12 cellular contexts compared by ENCODE assay signal in genomic region chr2:181235683-181236459, GRCh38.
A peak's percentile ranks its signal among the peaks of the same experiment; 100 is the strongest.
DNase-seq lines count a peak whose midpoint lies in the region; ATAC-seq and TF ChIP-seq lines count a peak whose summit lies in the region.
"Had no signal": no experiment of that assay in that cellular context is flagged by ENCODE, and none has a peak within 500 bp of the region (broad histone marks: within the 10 kb centered on the region; RNA-seq: fewer than 3 reads in every experiment).

No MANE protein-coding gene starts in this region.

- POLR2A ChIA-PET in activated CD4-positive, alpha-beta T cell treated with anti-CD3 and anti-CD28 coated beads, Interleukin-2, amount 10 ng/mL, durations not matched to agents 7 days and 5 days (lab: Charles Lee): no interaction called here

- peaks cover 17% of the 10 kb centered on the region for H3K36me3 Mint-ChIP-seq in activated CD4-positive, alpha-beta T cell treated with anti-CD3 and anti-CD28 coated beads, Interleukin-2, amount 10 ng/mL, durations not matched to agents 7 days and 5 days (ENCODE audit: low read depth)
- H3K36me3 Mint-ChIP-seq: brain had no signal

- DNase-seq in GM13976 (ENCODE audit: low spot score) (peak; percentile 44), NOMO-1 (lab: John Stamatoyannopoulos, UW; ENCODE audit: unreplicated experiment in 2 of 2) (peak; percentile 64 to 72), NCI-H82 (lab: John Stamatoyannopoulos, UW) (no peak), omental fat pad (ENCODE audit: low spot score) (no peak)
- no peak for DNase-seq in activated CD4-positive, alpha-beta T cell treated with anti-CD3 and anti-CD28 coated beads for 1 hour
- DNase-seq in activated CD4-positive, alpha-beta T cell treated with anti-CD3 and anti-CD28 coated beads, Interleukin-2, amount 10 ng/mL, durations not matched to agents 7 days and 5 days: no peak
- DNase-seq: lower lobe of right lung; PC-9; stimulated activated naive CD4-positive, alpha-beta T cell treated with Interleukin-2 at 50 U/mL for 16 hours had no signal

- ATAC-seq in GM19452 (IDR thresholded peaks at IDR 0.05; ENCODE audit: unreplicated experiment): peak; percentile 99
- ATAC-seq in HG02973 (IDR thresholded peaks at IDR 0.05; ENCODE audit: unreplicated experiment): peak; percentile 99
- ATAC-seq in omental fat pad (ENCODE audit: low FRiP score): no peak

- in situ Hi-C loops in GM13976 (cut with MboI; ENCODE audit: low sequenced_read_pairs, unreplicated experiment): loop anchor here (10.0 kb wide), 1 partner anchor 131 kb away; no protein-coding TSS in a partner anchor

- H3K27me3 Mint-ChIP-seq in activated CD4-positive, alpha-beta T cell treated with anti-CD3 and anti-CD28 coated beads, Interleukin-2, amount 10 ng/mL, durations not matched to agents 7 days and 5 days: no peaks in the 10 kb centered on the region

- peaks cover 11% of the 10 kb centered on the region for H3K9me3 Mint-ChIP-seq in activated CD4-positive, alpha-beta T cell treated with anti-CD3 and anti-CD28 coated beads, Interleukin-2, amount 10 ng/mL, durations not matched to agents 7 days and 5 days
- H3K9me3 Mint-ChIP-seq: brain had no signal

- peaks cover 14% of the 10 kb centered on the region for H3K4me1 Mint-ChIP-seq in activated CD4-positive, alpha-beta T cell treated with anti-CD3 and anti-CD28 coated beads, Interleukin-2, amount 10 ng/mL, durations not matched to agents 7 days and 5 days

- H3K27ac Mint-ChIP-seq in activated CD4-positive, alpha-beta T cell treated with anti-CD3 and anti-CD28 coated beads, Interleukin-2, amount 10 ng/mL, durations not matched to agents 7 days and 5 days: no peak overlapping the region
- H3K27ac Mint-ChIP-seq: brain had no signal

- no peak for TF ChIP-seq CTCF in GM13976 (IDR thresholded peaks at IDR 0.05; ENCODE audit: borderline replicate concordance, control extremely low read depth, extremely low read depth, insufficient read depth, missing control alignments)
- TF ChIP-seq CTCF in omental fat pad (IDR thresholded peaks at IDR 0.05): no peak

- no peak overlapping the region for H3K4me3 Mint-ChIP-seq in activated CD4-positive, alpha-beta T cell treated with anti-CD3 and anti-CD28 coated beads, Interleukin-2, amount 10 ng/mL, durations not matched to agents 7 days and 5 days
- H3K4me3 Mint-ChIP-seq: brain had no signal

- CTCF ChIA-PET in activated CD4-positive, alpha-beta T cell treated with anti-CD3 and anti-CD28 coated beads, Interleukin-2, amount 10 ng/mL, durations not matched to agents 7 days and 5 days (lab: Charles Lee): interaction anchor here (0.9 to 1.2 kb wide), 2 partner anchors 10 to 16 kb away, joined by 3 to 4 read pairs; no protein-coding TSS in a partner anchor

Comparison
In these comparisons a context has a peak if more than half of its experiments do, and no peak if none do; other contexts are left out.
1. DNase-seq: peak in GM13976 (single experiment) and NOMO-1 (2 of 2); none in activated CD4-positive, alpha-beta T cell treated with anti-CD3 and anti-CD28 coated beads for 1 hour (single experiment), NCI-H82 (single experiment), omental fat pad (single experiment) and activated CD4-positive, alpha-beta T cell treated with anti-CD3 and anti-CD28 coated beads, Interleukin-2, amount 10 ng/mL, durations not matched to agents 7 days and 5 days (single experiment).